19 cellular contexts compared by ENCODE assay signal in the genomic region with DNA sequence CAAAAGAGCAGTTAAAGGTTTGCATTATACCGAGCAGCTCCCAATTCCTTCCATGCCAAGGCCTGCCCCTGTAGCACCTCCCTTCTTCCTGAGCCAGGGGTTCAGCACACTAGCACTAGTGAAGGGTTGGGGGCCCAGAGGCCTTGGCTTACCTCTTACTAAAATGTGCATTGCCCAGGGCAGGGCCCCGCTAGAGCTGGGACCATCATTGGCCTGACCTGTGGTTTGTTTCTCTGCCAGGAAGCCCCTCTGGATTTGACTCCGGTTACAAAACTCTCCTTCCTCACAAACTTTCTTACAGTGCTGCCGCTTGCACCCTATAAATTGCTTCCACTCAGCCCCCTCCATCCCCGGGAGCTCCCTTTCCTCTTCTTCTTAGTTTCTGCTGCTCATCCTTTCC. TPM values are rescaled to one million over a fixed set of nuclear protein-coding genes. Genes with fewer than 3 reads are reported as not detected.
DNase-seq lines count a peak whose midpoint lies in the region; ATAC-seq and TF ChIP-seq lines count a peak whose summit lies in the region.
"Had no signal": no experiment of that assay in that cellular context is flagged by ENCODE, and none has a peak within 500 bp of the region (broad histone marks: within the 10 kb centered on the region; RNA-seq: fewer than 3 reads in every experiment).

No MANE protein-coding gene starts in this region.

- H3K27me3 Mint-ChIP-seq in Caco-2 (ENCODE audit: insufficient read depth, unreplicated experiment) = no peaks in the 10 kb centered on the region
- peaks cover 3% of the 10 kb centered on the region for H3K27me3 Mint-ChIP-seq in brain
- H3K27me3 Mint-ChIP-seq: activated CD4-positive, alpha-beta T cell treated with anti-CD3 and anti-CD28 coated beads, Interleukin-2, amount 10 ng/mL, durations not matched to agents 7 days and 5 days; activated naive CD8-positive, alpha-beta T cell had no signal

- no peaks in the 10 kb centered on the region for H3K27me3 ChIP-seq in Caco-2 (replicated peaks; ENCODE audit: control insufficient read depth, insufficient read depth, low read length)
- H3K27me3 ChIP-seq: BE2C, breast epithelium, left lung, MG63 had no signal

- H3K4me3 Mint-ChIP-seq in Caco-2 (ENCODE audit: unreplicated experiment) (no peak overlapping the region), brain (no peak overlapping the region)
- no peak overlapping the region for H3K4me3 Mint-ChIP-seq in stimulated activated effector memory CD8-positive, alpha-beta T cell treated with anti-CD3 and anti-CD28 coated beads, Interleukin-12 subunit alpha, Interleukin-12 subunit beta, amount 100 ng/mL, for 72 hours
- H3K4me3 Mint-ChIP-seq: activated CD4-positive, alpha-beta T cell treated with anti-CD3 and anti-CD28 coated beads, Interleukin-2, amount 10 ng/mL, durations not matched to agents 7 days and 5 days; activated naive CD8-positive, alpha-beta T cell had no signal

- H3K4me1 Mint-ChIP-seq in Caco-2 (ENCODE audit: low read depth, unreplicated experiment) (peaks cover 59% of the 10 kb centered on the region), brain (peaks cover 85% of the 10 kb centered on the region)
- peaks cover 65% of the 10 kb centered on the region for H3K4me1 Mint-ChIP-seq in stimulated activated effector memory CD8-positive, alpha-beta T cell treated with anti-CD3 and anti-CD28 coated beads, Interleukin-12 subunit alpha, Interleukin-12 subunit beta, amount 100 ng/mL, for 72 hours

- DNase-seq in Caco-2 (no peak), mesenteric fat pad (ENCODE audit: low spot score) (peak; percentile 47), left lobe of liver (ENCODE audit: low spot score) (no peak)
- no peak for DNase-seq in stimulated activated effector memory CD8-positive, alpha-beta T cell treated with anti-CD3 and anti-CD28 coated beads, Interleukin-12 subunit alpha, Interleukin-12 subunit beta, amount 100 ng/mL, for 72 hours (ENCODE audit: low spot score in 2 of 2)
- no peak for DNase-seq in activated CD4-positive, CD25-positive, alpha-beta regulatory T cell treated with anti-CD3 and anti-CD28 coated beads, Interleukin-2, amount 50 U/mL, for 72 hours
- DNase-seq: activated T-cell treated with anti-CD3 and anti-CD28 coated beads for 4 hours, DMS153, MG63, natural killer cell, NCI-H2081 treated with DMSO at 0.1 percent for 48 hours, NCI-H524 treated with DMSO at 0.1 percent for 48 hours had no signal

- no TSS peak for BruUV-seq in Caco-2 (replicated peaks; lab: Mats Ljungman, UMichigan)

- peaks cover 79% of the 10 kb centered on the region for H3K36me3 Mint-ChIP-seq in Caco-2 (ENCODE audit: insufficient read depth, unreplicated experiment)
- peaks cover 42% of the 10 kb centered on the region for H3K36me3 Mint-ChIP-seq in brain
- H3K36me3 Mint-ChIP-seq in stimulated activated effector memory CD8-positive, alpha-beta T cell treated with anti-CD3 and anti-CD28 coated beads, Interleukin-12 subunit alpha, Interleukin-12 subunit beta, amount 100 ng/mL, for 72 hours = peaks cover 38% of the 10 kb centered on the region
- H3K36me3 Mint-ChIP-seq: natural killer cell had no signal

- TF ChIP-seq CTCF in Caco-2 (IDR thresholded peaks at IDR 0.05; ENCODE audit: insufficient read depth in 1 of 2, low read depth in 1 of 2, low read length in 1 of 2, severe bottlenecking in 1 of 2, unreplicated experiment in 1 of 2) (no peak), brain (conservative IDR thresholded peaks at IDR 0.05) (no peak)

- H3K27ac Mint-ChIP-seq in Caco-2 (ENCODE audit: unreplicated experiment) (peak overlapping the region; percentile 74), brain (peak overlapping the region in 3 of 5 experiments; percentile 8 to 61 (median 10))
- H3K27ac Mint-ChIP-seq in stimulated activated effector memory CD8-positive, alpha-beta T cell treated with anti-CD3 and anti-CD28 coated beads, Interleukin-12 subunit alpha, Interleukin-12 subunit beta, amount 100 ng/mL, for 72 hours = peak overlapping the region; percentile 55
- H3K27ac Mint-ChIP-seq: activated naive CD8-positive, alpha-beta T cell had no signal

- peaks cover 4% of the 10 kb centered on the region for H3K36me3 ChIP-seq in Caco-2 (ENCODE audit: control insufficient read depth, insufficient read depth, low read length)
- H3K36me3 ChIP-seq: breast epithelium had no signal

- intact Hi-C loops in Caco-2 (cut with micrococcal nuclease; ENCODE audit: unreplicated experiment) = no loop called here

- H3K9me3 ChIP-seq in Caco-2 = no peaks in the 10 kb centered on the region
- H3K9me3 ChIP-seq: BE2C, breast epithelium, left lung, MG63 had no signal

- H3K9me3 Mint-ChIP-seq in Caco-2 (ENCODE audit: unreplicated experiment) (no peaks in the 10 kb centered on the region), brain (peaks cover 0 to 2% (median 0%) of the 10 kb centered on the region in 5 experiments)
- H3K9me3 Mint-ChIP-seq in stimulated activated effector memory CD8-positive, alpha-beta T cell treated with anti-CD3 and anti-CD28 coated beads, Interleukin-12 subunit alpha, Interleukin-12 subunit beta, amount 100 ng/mL, for 72 hours = no peaks in the 10 kb centered on the region
- H3K9me3 Mint-ChIP-seq: activated CD4-positive, alpha-beta T cell treated with anti-CD3 and anti-CD28 coated beads, Interleukin-2, amount 10 ng/mL, durations not matched to agents 7 days and 5 days; natural killer cell had no signal

- H3K4me1 ChIP-seq in Caco-2 = peaks cover 49% of the 10 kb centered on the region

- POLR2A ChIA-PET in Caco-2 (lab: Charles Lee) = interaction anchor here (1.0 kb wide), 1 partner anchor 9 kb away, joined by 3 read pairs; no protein-coding TSS in a partner anchor

- CTCF ChIA-PET in Caco-2 (lab: Charles Lee) = no interaction called here

- ATAC-seq in stimulated activated effector memory CD8-positive, alpha-beta T cell treated with anti-CD3 and anti-CD28 coated beads, Interleukin-12 subunit alpha, Interleukin-12 subunit beta, amount 100 ng/mL, for 72 hours = no peak
- no peak for ATAC-seq in HG03159 (IDR thresholded peaks at IDR 0.05; ENCODE audit: unreplicated experiment)
- no peak for ATAC-seq in left lobe of liver
- ATAC-seq: left lung had no signal

- no peak overlapping the region for H3K4me3 ChIP-seq in Caco-2 (ENCODE audit: low read depth, low read length)
- H3K4me3 ChIP-seq: breast epithelium, left lung, MG63, SK-N-MC had no signal

RNA-seq across cellular contexts. Expression of gene MPRIP, which starts 33.8 kb away (rescaled TPM):
- 284 and 311 TPM in 2 replicates for total RNA-seq in Caco-2 (2022)
- polyA plus RNA-seq in brain (ENCODE audit: insufficient read depth, low read depth, low replicate concordance) = 123 TPM
- 293 TPM for total RNA-seq in mesenteric fat pad
- 93.3 TPM for total RNA-seq in left lobe of liver

Comparison
In these comparisons a context has a peak if more than half of its experiments do, and no peak if none do; other contexts are left out.
1. H3K27ac Mint-ChIP-seq: peak in every context shown above with its lines; median percentile 74 in Caco-2; 55 in stimulated activated effector memory CD8-positive, alpha-beta T cell treated with anti-CD3 and anti-CD28 coated beads, Interleukin-12 subunit alpha, Interleukin-12 subunit beta, amount 100 ng/mL, for 72 hours; 10 in brain.